ENCODE assay signal across 8 cellular contexts in the genomic region with DNA sequence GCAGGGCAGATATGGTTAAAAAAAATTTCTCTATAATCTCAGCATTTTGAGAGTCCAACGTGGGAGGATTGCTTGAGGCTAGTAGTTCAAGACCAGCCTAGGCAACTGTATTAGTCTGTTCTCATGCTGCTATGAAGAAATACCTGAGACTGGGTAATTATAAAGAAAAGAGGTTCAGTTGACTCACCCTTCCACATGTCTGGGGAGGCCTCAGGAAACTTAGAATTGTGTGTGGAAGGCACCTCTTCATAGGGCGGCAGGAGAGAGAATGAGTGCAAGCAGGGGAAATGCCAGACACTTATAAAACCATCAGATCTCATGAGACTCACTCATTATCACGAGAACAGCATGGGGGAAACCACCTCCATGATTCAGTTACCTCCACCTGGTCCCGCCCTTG. TPM values are rescaled to one million over a fixed set of nuclear protein-coding genes. Genes with fewer than 3 reads are reported as not detected.
DNase-seq lines count a peak whose midpoint lies in the region; ATAC-seq and TF ChIP-seq lines count a peak whose summit lies in the region.
"Not testable (repeated sequence)": the region's sequence is repeated elsewhere in the genome, so short reads cannot be mapped to it uniquely, and the experiment has no call there.

No MANE protein-coding gene starts in this region.

- H3K4me1 Mint-ChIP-seq in CD4-positive, CD25-positive, alpha-beta regulatory T cell: not testable (repeated sequence)
- H3K4me1 Mint-ChIP-seq in activated CD8-positive, alpha-beta T cell treated with anti-CD3 and anti-CD28 coated beads for 36 hours (ENCODE audit: low read depth): peaks cover 17% of the 10 kb centered on the region
- peaks cover 22% of the 10 kb centered on the region for H3K4me1 Mint-ChIP-seq in activated T-cell treated with anti-CD3 and anti-CD28 coated beads, Interleukin-2, amount 50 U/mL, for 72 hours (ENCODE audit: low read depth)
- H3K4me1 Mint-ChIP-seq in activated naive CD4-positive, alpha-beta T cell treated with anti-CD3 and anti-CD28 coated beads, Interleukin-2, amount 50 U/mL, for 24 hours: peaks cover 24% of the 10 kb centered on the region
- peaks cover 41% of the 10 kb centered on the region for H3K4me1 Mint-ChIP-seq in activated naive CD8-positive, alpha-beta T cell treated with anti-CD3 and anti-CD28 coated beads, Interleukin-2, amount 50 U/mL, for 24 hours
- H3K4me1 Mint-ChIP-seq in stimulated activated naive B cell treated with anti-CD40 and anti-IgM and Interleukin-4, amounts not matched to agents 10 μg/mL and 1 μg/mL and 100 μg/mL, for 72 hours: peaks cover 9 to 17% of the 10 kb centered on the region in 2 donors

- H3K27ac ChIP-seq in CD4-positive, CD25-positive, alpha-beta regulatory T cell (ENCODE audit: insufficient read depth, low read length, poor library complexity, severe bottlenecking): not testable (repeated sequence)

- H3K4me1 ChIP-seq in CD4-positive, CD25-positive, alpha-beta regulatory T cell (ENCODE audit: control insufficient read depth, insufficient read depth, low read length, poor library complexity, severe bottlenecking): not testable (repeated sequence)

- H3K36me3 ChIP-seq in CD4-positive, CD25-positive, alpha-beta regulatory T cell (ENCODE audit: control insufficient read depth, insufficient read depth, low read length): not testable (repeated sequence)

- not testable (repeated sequence) for H3K36me3 Mint-ChIP-seq in CD4-positive, CD25-positive, alpha-beta regulatory T cell; activated T-cell treated with anti-CD3 and anti-CD28 coated beads, Interleukin-2, amount 50 U/mL, for 72 hours (ENCODE audit: insufficient read depth in 2 of 2); activated naive CD4-positive, alpha-beta T cell treated with anti-CD3 and anti-CD28 coated beads, Interleukin-2, amount 50 U/mL, for 24 hours
- H3K36me3 Mint-ChIP-seq in activated CD8-positive, alpha-beta T cell treated with anti-CD3 and anti-CD28 coated beads for 36 hours (ENCODE audit: low read depth): peaks cover 12% of the 10 kb centered on the region
- H3K36me3 Mint-ChIP-seq in activated naive CD8-positive, alpha-beta T cell treated with anti-CD3 and anti-CD28 coated beads, Interleukin-2, amount 50 U/mL, for 24 hours (ENCODE audit: low read depth): peaks cover 33% of the 10 kb centered on the region
- peaks cover 6 to 18% of the 10 kb centered on the region in 2 donors for H3K36me3 Mint-ChIP-seq in stimulated activated naive B cell treated with anti-CD40 and anti-IgM and Interleukin-4, amounts not matched to agents 10 μg/mL and 1 μg/mL and 100 μg/mL, for 72 hours

- H3K9me3 Mint-ChIP-seq in CD4-positive, CD25-positive, alpha-beta regulatory T cell; activated CD8-positive, alpha-beta T cell treated with anti-CD3 and anti-CD28 coated beads for 36 hours; activated T-cell treated with anti-CD3 and anti-CD28 coated beads, Interleukin-2, amount 50 U/mL, for 72 hours; activated naive CD4-positive, alpha-beta T cell treated with anti-CD3 and anti-CD28 coated beads, Interleukin-2, amount 50 U/mL, for 24 hours; stimulated activated naive B cell treated with anti-CD40 and anti-IgM and Interleukin-4, amounts not matched to agents 10 μg/mL and 1 μg/mL and 100 μg/mL, for 72 hours: not testable (repeated sequence)
- H3K9me3 Mint-ChIP-seq in activated naive CD8-positive, alpha-beta T cell treated with anti-CD3 and anti-CD28 coated beads, Interleukin-2, amount 50 U/mL, for 24 hours: peaks cover 10% of the 10 kb centered on the region

- CTCF ChIA-PET in activated CD8-positive, alpha-beta T cell treated with anti-CD3 and anti-CD28 coated beads for 36 hours (lab: Charles Lee): not testable (repeated sequence)

- intact Hi-C loops in activated CD8-positive, alpha-beta T cell treated with anti-CD3 and anti-CD28 coated beads for 36 hours (cut with micrococcal nuclease): not testable (repeated sequence)

- peak overlapping the region in 2 of 3 donors; percentile 68 to 71 for H3K27ac Mint-ChIP-seq in CD4-positive, CD25-positive, alpha-beta regulatory T cell
- peak overlapping the region; percentile 32 for H3K27ac Mint-ChIP-seq in activated CD8-positive, alpha-beta T cell treated with anti-CD3 and anti-CD28 coated beads for 36 hours
- H3K27ac Mint-ChIP-seq in activated T-cell treated with anti-CD3 and anti-CD28 coated beads, Interleukin-2, amount 50 U/mL, for 72 hours: peak overlapping the region; percentile 57
- peak overlapping the region; percentile 88 for H3K27ac Mint-ChIP-seq in activated naive CD4-positive, alpha-beta T cell treated with anti-CD3 and anti-CD28 coated beads, Interleukin-2, amount 50 U/mL, for 24 hours
- peak overlapping the region; percentile 84 for H3K27ac Mint-ChIP-seq in activated naive CD8-positive, alpha-beta T cell treated with anti-CD3 and anti-CD28 coated beads, Interleukin-2, amount 50 U/mL, for 24 hours
- peak overlapping the region; percentile 47 for H3K27ac Mint-ChIP-seq in stimulated activated naive B cell treated with anti-CD40 and anti-IgM and Interleukin-4, amounts not matched to agents 10 μg/mL and 1 μg/mL and 100 μg/mL, for 72 hours

- not testable (repeated sequence) for H3K9me3 ChIP-seq in CD4-positive, CD25-positive, alpha-beta regulatory T cell (ENCODE audit: control insufficient read depth in 2 of 2, low read length in 2 of 2)

- POLR2A ChIA-PET in activated CD8-positive, alpha-beta T cell treated with anti-CD3 and anti-CD28 coated beads for 36 hours (lab: Charles Lee): interaction anchor here (1.2 kb wide), 1 partner anchor 10 kb away, joined by 3 read pairs; no protein-coding TSS in a partner anchor

- peaks cover 14% of the 10 kb centered on the region for H3K27me3 Mint-ChIP-seq in CD4-positive, CD25-positive, alpha-beta regulatory T cell
- not testable (repeated sequence) for H3K27me3 Mint-ChIP-seq in activated CD8-positive, alpha-beta T cell treated with anti-CD3 and anti-CD28 coated beads for 36 hours; activated T-cell treated with anti-CD3 and anti-CD28 coated beads, Interleukin-2, amount 50 U/mL, for 72 hours (ENCODE audit: low read depth); activated naive CD4-positive, alpha-beta T cell treated with anti-CD3 and anti-CD28 coated beads, Interleukin-2, amount 50 U/mL, for 24 hours; activated naive CD8-positive, alpha-beta T cell treated with anti-CD3 and anti-CD28 coated beads, Interleukin-2, amount 50 U/mL, for 24 hours; stimulated activated naive B cell treated with anti-CD40 and anti-IgM and Interleukin-4, amounts not matched to agents 10 μg/mL and 1 μg/mL and 100 μg/mL, for 72 hours

- not testable (repeated sequence) for ATAC-seq in CD4-positive, CD25-positive, alpha-beta regulatory T cell (ENCODE audit: low read depth in 2 of 2); activated T-cell treated with anti-CD3 and anti-CD28 coated beads, Interleukin-2, amount 50 U/mL, for 72 hours (replicated peaks in 1 of 2); stimulated activated naive B cell treated with anti-CD40 and anti-IgM and Interleukin-4, amounts not matched to agents 10 μg/mL and 1 μg/mL and 100 μg/mL, for 72 hours (replicated peaks)
- ATAC-seq in activated CD8-positive, alpha-beta T cell treated with anti-CD3 and anti-CD28 coated beads for 36 hours: peak; percentile 30
- ATAC-seq in activated naive CD8-positive, alpha-beta T cell treated with anti-CD3 and anti-CD28 coated beads, Interleukin-2, amount 50 U/mL, for 24 hours: peak; percentile 18

- not testable (repeated sequence) for H3K4me3 Mint-ChIP-seq in CD4-positive, CD25-positive, alpha-beta regulatory T cell; activated CD8-positive, alpha-beta T cell treated with anti-CD3 and anti-CD28 coated beads for 36 hours
- peak overlapping the region in 1 of 2 donors; percentile 42 for H3K4me3 Mint-ChIP-seq in activated T-cell treated with anti-CD3 and anti-CD28 coated beads, Interleukin-2, amount 50 U/mL, for 72 hours
- peak overlapping the region; percentile 23 for H3K4me3 Mint-ChIP-seq in activated naive CD4-positive, alpha-beta T cell treated with anti-CD3 and anti-CD28 coated beads, Interleukin-2, amount 50 U/mL, for 24 hours
- H3K4me3 Mint-ChIP-seq in activated naive CD8-positive, alpha-beta T cell treated with anti-CD3 and anti-CD28 coated beads, Interleukin-2, amount 50 U/mL, for 24 hours: peak overlapping the region; percentile 36
- H3K4me3 Mint-ChIP-seq in stimulated activated naive B cell treated with anti-CD40 and anti-IgM and Interleukin-4, amounts not matched to agents 10 μg/mL and 1 μg/mL and 100 μg/mL, for 72 hours: peak overlapping the region in 1 of 2 donors; percentile 48

- TF ChIP-seq CTCF in activated CD8-positive, alpha-beta T cell treated with anti-CD3 and anti-CD28 coated beads for 36 hours (IDR thresholded peaks at IDR 0.05): not testable (repeated sequence)

- not testable (repeated sequence) for H3K4me3 ChIP-seq in CD4-positive, CD25-positive, alpha-beta regulatory T cell (ENCODE audit: low read depth, low read length)

- DNase-seq in CD4-positive, CD25-positive, alpha-beta regulatory T cell; activated CD8-positive, alpha-beta T cell treated with anti-CD3 and anti-CD28 coated beads for 36 hours; activated T-cell treated with anti-CD3 and anti-CD28 coated beads, Interleukin-2, amount 50 U/mL, for 72 hours; activated naive CD8-positive, alpha-beta T cell treated with anti-CD3 and anti-CD28 coated beads, Interleukin-2, amount 50 U/mL, for 24 hours; stimulated activated naive B cell treated with anti-CD40 and anti-IgM and Interleukin-4, amounts not matched to agents 10 μg/mL and 1 μg/mL and 100 μg/mL, for 72 hours: not testable (repeated sequence)
- peak; percentile 13 for DNase-seq in activated CD4-positive, alpha-beta T cell treated with anti-CD3 and anti-CD28 coated beads for 48 hours
- DNase-seq in stimulated activated CD4-positive, alpha-beta T cell treated with anti-CD3 and anti-CD28 coated beads, Interleukin-2, amount 100 ng/mL, for 4 hours (ENCODE audit: low read depth): peak; percentile 5

- H3K27me3 ChIP-seq in CD4-positive, CD25-positive, alpha-beta regulatory T cell (ENCODE audit: control insufficient read depth, insufficient read depth, low read length): not testable (repeated sequence)

RNA-seq across cellular contexts. Expression of gene BMERB1, which starts 42.6 kb away (rescaled TPM):
- total RNA-seq in CD4-positive, CD25-positive, alpha-beta regulatory T cell: 3.4 TPM
- 1 to 10 TPM; 2.2 to 4.2 (median 3.3) TPM for polyA plus RNA-seq in CD4-positive, CD25-positive, alpha-beta regulatory T cell
- 10 to 100 TPM; 14.0 to 14.1 TPM for total RNA-seq in activated CD8-positive, alpha-beta T cell treated with anti-CD3 and anti-CD28 coated beads for 36 hours
- total RNA-seq in activated T-cell treated with anti-CD3 and anti-CD28 coated beads, Interleukin-2, amount 50 U/mL, for 72 hours: 10 to 100 TPM; 22.3 to 30.7 TPM

Comparison
In these comparisons a context has a peak if more than half of its experiments do, and no peak if none do; other contexts are left out.
1. H3K27ac Mint-ChIP-seq: peak in every context shown above with its lines; median percentile 88 in activated naive CD4-positive, alpha-beta T cell treated with anti-CD3 and anti-CD28 coated beads, Interleukin-2, amount 50 U/mL, for 24 hours; 84 in activated naive CD8-positive, alpha-beta T cell treated with anti-CD3 and anti-CD28 coated beads, Interleukin-2, amount 50 U/mL, for 24 hours; 70 in CD4-positive, CD25-positive, alpha-beta regulatory T cell; 57 in activated T-cell treated with anti-CD3 and anti-CD28 coated beads, Interleukin-2, amount 50 U/mL, for 72 hours; 47 in stimulated activated naive B cell treated with anti-CD40 and anti-IgM and Interleukin-4, amounts not matched to agents 10 μg/mL and 1 μg/mL and 100 μg/mL, for 72 hours; 32 in activated CD8-positive, alpha-beta T cell treated with anti-CD3 and anti-CD28 coated beads for 36 hours.